In the genomic region with DNA sequence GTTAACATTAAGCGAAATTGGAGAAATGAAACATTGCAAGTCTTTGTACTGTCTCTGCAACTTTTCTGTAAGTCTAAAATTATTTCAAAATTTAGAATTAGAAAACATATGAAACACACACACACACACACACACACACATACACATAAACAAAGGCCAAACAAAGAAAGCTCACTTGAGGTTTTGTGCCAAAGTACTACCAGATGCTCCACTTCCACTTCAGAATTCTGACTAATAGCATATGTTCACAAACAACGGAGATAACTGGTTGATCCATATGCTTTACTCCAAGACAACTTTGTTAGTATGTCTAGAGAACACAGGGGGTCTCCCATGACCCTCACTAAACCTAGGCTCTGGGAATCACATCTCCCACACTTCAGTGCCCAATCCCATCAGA, we compare ENCODE assay signal across 21 cellular contexts.
DNase-seq lines count a peak whose midpoint lies in the region; ATAC-seq and TF ChIP-seq lines count a peak whose summit lies in the region.
"Had no signal": no experiment of that assay in that cellular context is flagged by ENCODE, and none has a peak within 500 bp of the region (broad histone marks: within the 10 kb centered on the region; RNA-seq: fewer than 3 reads in every experiment).

No MANE protein-coding gene starts in this region.

- H3K9me3 ChIP-seq in GM23248 (ENCODE audit: low read depth) (no peaks in the 10 kb centered on the region), heart right ventricle (no peaks in the 10 kb centered on the region)
- H3K9me3 ChIP-seq: Peyer's patch, sigmoid colon had no signal

- H3K27me3 ChIP-seq in GM23248 (replicated peaks; ENCODE audit: insufficient read depth) = no peaks in the 10 kb centered on the region
- no peaks in the 10 kb centered on the region for H3K27me3 ChIP-seq in heart right ventricle
- H3K27me3 ChIP-seq in dorsolateral prefrontal cortex = no peaks in the 10 kb centered on the region
- H3K27me3 ChIP-seq: cardiac muscle cell, Peyer's patch, sigmoid colon had no signal

- intact Hi-C loops in heart right ventricle (cut with DNase I) (no loop called here), dorsolateral prefrontal cortex (cut with DNase I) (no loop called here)

- H3K27ac ChIP-seq in GM23248 (no peak overlapping the region), heart right ventricle (no peak overlapping the region), dorsolateral prefrontal cortex (no peak overlapping the region)
- H3K27ac ChIP-seq: cardiac muscle cell, Peyer's patch, sigmoid colon had no signal

- no peak overlapping the region for H3K4me2 ChIP-seq in GM23248 (ENCODE audit: unreplicated experiment)

- no peak for ATAC-seq in heart right ventricle
- ATAC-seq: activated CD4-positive, alpha-beta T cell treated with anti-CD3 and anti-CD28 coated beads for 36 hours had no signal

- H3K4me3 ChIP-seq in GM23248 = no peak overlapping the region
- H3K4me3 ChIP-seq in fibroblast of villous mesenchyme (ENCODE audit: low read depth, low read length) = no peak overlapping the region
- H3K4me3 ChIP-seq in heart right ventricle = no peak overlapping the region
- H3K4me3 ChIP-seq in dorsolateral prefrontal cortex = no peak overlapping the region
- H3K4me3 ChIP-seq: cardiac muscle cell, lung, Peyer's patch, sigmoid colon had no signal

- H3K9ac ChIP-seq in GM23248 = no peak overlapping the region

- in situ Hi-C loops in GM23248 (cut with MboI) = no loop called here
- in situ Hi-C loops in G401 (cut with HindIII; ENCODE audit: low sequenced_read_pairs) = no loop called here

- H3K79me2 ChIP-seq in GM23248 (ENCODE audit: insufficient read depth) = no peaks in the 10 kb centered on the region

- TF ChIP-seq CTCF in fibroblast of villous mesenchyme (IDR thresholded peaks at IDR 0.05; ENCODE audit: insufficient read depth, low read depth, low read length) (no peak), heart right ventricle (IDR thresholded peaks at IDR 0.05) (no peak), dorsolateral prefrontal cortex (IDR thresholded peaks at IDR 0.05 in 54 of 56, conservative IDR thresholded peaks at IDR 0.05 in 2 of 56; ENCODE audit: low read depth in 1 of 56, partially characterized antibody in 56 of 56) (no peak)

- 0 out of 2 replicates have a peak, but pooled peaks cover 3% of the 10 kb centered on the region for H3K9me2 ChIP-seq in GM23248 (ENCODE audit: insufficient read depth)

- WGBS in GM23248 (ENCODE audit: low coverage in 1 of 2, low lambda C conversion rate in 2 of 2, missing lambda C conversion rate in 2 of 2), 2 experiments = 37 to 38% methylated on average over 2 of the region's 2 CpGs
- 81 to 85% methylated on average over 2 of the region's 2 CpGs for WGBS in heart right ventricle, 2 donors

- H3K36me3 ChIP-seq in GM23248 (ENCODE audit: low read depth) (no peaks in the 10 kb centered on the region), heart right ventricle (no peaks in the 10 kb centered on the region)
- H3K36me3 ChIP-seq: cardiac muscle cell, Peyer's patch, sigmoid colon had no signal

- no peaks in the 10 kb centered on the region for H4K20me1 ChIP-seq in GM23248 (ENCODE audit: insufficient read depth)

- DNase-seq in AG20443 (ENCODE audit: low spot score) (peak; percentile 16), GM23248 (peak; percentile 65), NCI-H446 treated with DMSO at 0.1 percent for 48 hours (lab: John Stamatoyannopoulos, UW) (peak; percentile 78), fibroblast of villous mesenchyme (ENCODE audit: low read depth) (peak; percentile 41), heart right ventricle (no peak), dorsolateral prefrontal cortex (no peak), G401 (ENCODE audit: low spot score) (no peak)
- DNase-seq: activated CD4-positive, alpha-beta T cell treated with anti-CD3 and anti-CD28 coated beads for 36 hours; activated naive CD4-positive, alpha-beta T cell treated with anti-CD3 and anti-CD28 coated beads for 36 hours; activated T-cell treated with anti-CD3 and anti-CD28 coated beads, Interleukin-2, amount 50 U/mL, for 48 hours; amygdala; CD4-positive, alpha-beta memory T cell; DMS153; kidney glomerular epithelial cell; NCI-H1436; NCI-H226; NK-92 treated with Interleukin-12 subunit alpha and Interleukin-12 subunit beta, amount 100 ng/mL, for 24 hours; Peyer's patch; sigmoid colon had no signal

- H3K4me1 ChIP-seq in GM23248 (ENCODE audit: insufficient read depth) (peaks cover 22% of the 10 kb centered on the region), heart right ventricle (peaks cover 0 to 11% (median 0%) of the 10 kb centered on the region in 9 donors)
- H3K4me1 ChIP-seq: Peyer's patch had no signal

- no peaks in the 10 kb centered on the region for H3F3A ChIP-seq in GM23248 (ENCODE audit: insufficient read depth)

- H2AFZ ChIP-seq in GM23248 = no peak overlapping the region

Comparison
In these comparisons a context has a peak if more than half of its experiments do, and no peak if none do; other contexts are left out.
1. DNase-seq: peak in AG20443 (single experiment), GM23248 (single experiment), NCI-H446 treated with DMSO at 0.1 percent for 48 hours (single experiment) and fibroblast of villous mesenchyme (single experiment); none in heart right ventricle (0 of 2), dorsolateral prefrontal cortex (0 of 10) and G401 (single experiment).